ENCODE assay signal across 11 cellular contexts in genomic region chr13:34863360-34864135, GRCh38.
DNase-seq lines count a peak whose midpoint lies in the region; ATAC-seq, FAIRE-seq and TF ChIP-seq lines count a peak whose summit lies in the region.
"Had no signal": no experiment of that assay in that cellular context is flagged by ENCODE, and none has a peak within 500 bp of the region (broad histone marks: within the 10 kb centered on the region; RNA-seq: fewer than 3 reads in every experiment).

No MANE protein-coding gene starts in this region.

- H4K20me1 ChIP-seq in mammary epithelial cell (ENCODE audit: insufficient read depth, low read length) = no peaks in the 10 kb centered on the region

- H3K27ac Mint-ChIP-seq in stimulated activated memory B cell treated with anti-CD40 and anti-IgM and Interleukin-4, amounts not matched to agents 10 μg/mL and 1 μg/mL and 100 μg/mL, for 72 hours = no peak overlapping the region
- H3K27ac Mint-ChIP-seq: naive thymus-derived CD4-positive, alpha-beta T cell had no signal

- in situ Hi-C loops in mammary epithelial cell (cut with MboI; ENCODE audit: low sequenced_read_pairs in 2 of 2) = no loop called here
- in situ Hi-C loops in transverse colon (cut with MboI; ENCODE audit: low pct_ligation_motif_present in 1 of 4, low pct_unique_long_range_greater_than_20kb in 1 of 4, low sequenced_read_pairs in 3 of 4) = no loop called here

- dilution Hi-C loops in mammary epithelial cell (cut with HindIII; ENCODE audit: low sequenced_read_pairs) = no loop called here

- H3K79me2 ChIP-seq in mammary epithelial cell (ENCODE audit: insufficient read depth, low read length) = no peaks in the 10 kb centered on the region

- H3K4me1 Mint-ChIP-seq in stimulated activated memory B cell treated with anti-CD40 and anti-IgM and Interleukin-4, amounts not matched to agents 10 μg/mL and 1 μg/mL and 100 μg/mL, for 72 hours = no peaks in the 10 kb centered on the region
- H3K4me1 Mint-ChIP-seq: naive thymus-derived CD4-positive, alpha-beta T cell had no signal

- no peak for ATAC-seq in stimulated activated memory B cell treated with anti-CD40 and anti-IgM and Interleukin-4, amounts not matched to agents 10 μg/mL and 1 μg/mL and 100 μg/mL, for 72 hours
- ATAC-seq: naive thymus-derived CD4-positive, alpha-beta T cell had no signal

- DNase-seq in D721Med (ENCODE audit: insufficient read length, low spot score) (no peak), LoVo (ENCODE audit: low spot score) (peak; percentile 35), mammary epithelial cell (peak; percentile 88), myocyte (ENCODE audit: low read depth) (peak; percentile 28), posterior cingulate gyrus (no peak), transverse colon (no peak), left ventricle myocardium inferior (no peak)
- DNase-seq: head of caudate nucleus; naive thymus-derived CD4-positive, alpha-beta T cell had no signal

- H3K27me3 Mint-ChIP-seq in stimulated activated memory B cell treated with anti-CD40 and anti-IgM and Interleukin-4, amounts not matched to agents 10 μg/mL and 1 μg/mL and 100 μg/mL, for 72 hours = no peaks in the 10 kb centered on the region

- H3K9me3 ChIP-seq in mammary epithelial cell (replicated peaks; ENCODE audit: insufficient read depth, low read length) (no peaks in the 10 kb centered on the region), transverse colon (no peaks in the 10 kb centered on the region), left ventricle myocardium inferior (replicated peaks) (no peaks in the 10 kb centered on the region)
- H3K9me3 ChIP-seq: ascending aorta had no signal

- WGBS in mammary epithelial cell (ENCODE audit: low coverage, missing lambda C conversion rate) = 72% methylated on average over 4 of the region's 4 CpGs
- WGBS in transverse colon (ENCODE audit: low coverage in 1 of 2), 2 donors = 79 to 83% methylated on average over 4 of the region's 4 CpGs

- H3K4me2 ChIP-seq in mammary epithelial cell (ENCODE audit: insufficient read depth, low read depth, low read length) = no peak overlapping the region

- H3K9ac ChIP-seq in mammary epithelial cell (ENCODE audit: insufficient read depth, low read length) = no peak overlapping the region

- TF ChIP-seq EP300 in transverse colon (IDR thresholded peaks at IDR 0.05; ENCODE audit: low read depth) = no peak

- H3K27me3 ChIP-seq in mammary epithelial cell (ENCODE audit: insufficient read depth, low read length) (no peaks in the 10 kb centered on the region), transverse colon (no peaks in the 10 kb centered on the region), left ventricle myocardium inferior (ENCODE audit: low read depth) (no peaks in the 10 kb centered on the region)
- H3K27me3 ChIP-seq: ascending aorta had no signal

- CTCF ChIA-PET in mammary epithelial cell (lab: Charles Lee; ENCODE audit: low non-redundant PET) = no interaction called here

- H3K27ac ChIP-seq in mammary epithelial cell (ENCODE audit: insufficient read depth, low read depth, low read length) (no peak overlapping the region), transverse colon (no peak overlapping the region), left ventricle myocardium inferior (replicated peaks) (no peak overlapping the region)
- H3K27ac ChIP-seq: ascending aorta had no signal

- no peak for TF ChIP-seq POLR2A in transverse colon (IDR thresholded peaks at IDR 0.05)

- no peaks in the 10 kb centered on the region for H3K9me3 Mint-ChIP-seq in stimulated activated memory B cell treated with anti-CD40 and anti-IgM and Interleukin-4, amounts not matched to agents 10 μg/mL and 1 μg/mL and 100 μg/mL, for 72 hours

- H3K36me3 ChIP-seq in mammary epithelial cell (ENCODE audit: insufficient read depth, low read length) = no peaks in the 10 kb centered on the region
- H3K36me3 ChIP-seq in transverse colon = no peaks in the 10 kb centered on the region
- no peaks in the 10 kb centered on the region for H3K36me3 ChIP-seq in left ventricle myocardium inferior
- H3K36me3 ChIP-seq: ascending aorta had no signal

- peaks cover 12% of the 10 kb centered on the region for H3K4me1 ChIP-seq in mammary epithelial cell (ENCODE audit: insufficient read depth, low read length)
- H3K4me1 ChIP-seq in transverse colon = no peaks in the 10 kb centered on the region
- H3K4me1 ChIP-seq in left ventricle myocardium inferior = no peaks in the 10 kb centered on the region
- H3K4me1 ChIP-seq: ascending aorta had no signal

- intact Hi-C loops in mammary epithelial cell (cut with micrococcal nuclease) = loop anchor here (1.0 kb wide), 1 partner anchor 26 kb away; no protein-coding TSS in a partner anchor
- intact Hi-C loops in posterior cingulate gyrus (cut with DNase I) = no loop called here
- intact Hi-C loops in transverse colon (cut with DNase I; ENCODE audit: low total_unique reads) = no loop called here
- intact Hi-C loops in left ventricle myocardium inferior (cut with micrococcal nuclease) = no loop called here

- H3K4me3 ChIP-seq in mammary epithelial cell (replicated peaks in 1 of 3; ENCODE audit: insufficient read depth in 1 of 3, low read depth in 2 of 3, low read length in 3 of 3) (no peak overlapping the region), transverse colon (no peak overlapping the region), left ventricle myocardium inferior (no peak overlapping the region)
- H3K4me3 ChIP-seq: ascending aorta had no signal

- peak; percentile 90 for FAIRE-seq in D721Med (lab: Jason Lieb, UNC)

- no peak overlapping the region for H3K4me3 Mint-ChIP-seq in stimulated activated memory B cell treated with anti-CD40 and anti-IgM and Interleukin-4, amounts not matched to agents 10 μg/mL and 1 μg/mL and 100 μg/mL, for 72 hours
- H3K4me3 Mint-ChIP-seq: naive thymus-derived CD4-positive, alpha-beta T cell had no signal

- TF ChIP-seq CTCF in D721Med (IDR thresholded peaks at IDR 0.05; ENCODE audit: insufficient read depth, missing control alignments) (no peak), mammary epithelial cell (conservative IDR thresholded peaks at IDR 0.05 in 1 of 2, IDR thresholded peaks at IDR 0.05 in 1 of 2; ENCODE audit: extremely low read depth in 1 of 2, insufficient read depth in 1 of 2, low read depth in 1 of 2, low read length in 2 of 2) (no peak), transverse colon (IDR thresholded peaks at IDR 0.05) (no peak), left ventricle myocardium inferior (IDR thresholded peaks at IDR 0.05; ENCODE audit: borderline replicate concordance) (no peak)

- no peaks in the 10 kb centered on the region for H3K36me3 Mint-ChIP-seq in stimulated activated memory B cell treated with anti-CD40 and anti-IgM and Interleukin-4, amounts not matched to agents 10 μg/mL and 1 μg/mL and 100 μg/mL, for 72 hours
- H3K36me3 Mint-ChIP-seq: naive thymus-derived CD4-positive, alpha-beta T cell had no signal

- H2AFZ ChIP-seq in mammary epithelial cell (ENCODE audit: low read depth, low read length) = no peak overlapping the region

- TSS peak; percentile 79 for BruUV-seq in mammary epithelial cell (replicated peaks; lab: Mats Ljungman, UMichigan)

Comparison
In these comparisons a context has a peak if more than half of its experiments do, and no peak if none do; other contexts are left out.
1. DNase-seq: peak in LoVo (single experiment), mammary epithelial cell (single experiment) and myocyte (single experiment); none in D721Med (single experiment), posterior cingulate gyrus (0 of 10), transverse colon (single experiment) and left ventricle myocardium inferior (single experiment).